Comparison of ENCODE assay signal across 1 cellular context in genomic region chr14:68577802-68578431, GRCh38.
TF ChIP-seq lines count a peak whose summit lies in the region.
"Not testable (repeated sequence)": the region's sequence is repeated elsewhere in the genome, so short reads cannot be mapped to it uniquely, and the experiment has no call there.

No MANE protein-coding gene starts in this region.

TF ChIP-seq in HepG2, 621 proteins besides CTCF, POLR2A, EP300 and RAD21 (continued from another document and continues in another):
- TF ChIP-seq HNF4G (IDR thresholded peaks at IDR 0.05; ENCODE audit: borderline replicate concordance, low read depth, low read length) (peak; percentile 18; the same call in 1 of the 2 replicates), LCORL (CRISPR knock-in tag; IDR thresholded peaks at IDR 0.05) (peak; percentile 89), IKZF5 (CRISPR knock-in tag; IDR thresholded peaks at IDR 0.05) (peak; percentile 79; the same call in 1 of the 2 replicates), ZNF646 (CRISPR knock-in tag; IDR thresholded peaks at IDR 0.05) (peak; percentile 76), POGZ (CRISPR knock-in tag; IDR thresholded peaks at IDR 0.05) (peak; percentile 86), RXRB (CRISPR knock-in tag; IDR thresholded peaks at IDR 0.05; ENCODE audit: borderline replicate concordance) (peak; percentile 78; the same call in 1 of the 2 replicates), ZMYM4 (CRISPR knock-in tag; IDR thresholded peaks at IDR 0.05) (peak; percentile 71), ZMAT3 (CRISPR knock-in tag; conservative IDR thresholded peaks at IDR 0.05) (0 out of 2 replicates have a peak, but pooled peaks have one; percentile 50), ZBTB38 (CRISPR knock-in tag; IDR thresholded peaks at IDR 0.05) (0 out of 2 replicates have a peak, but pooled peaks have one; percentile 31), HMG20A (CRISPR knock-in tag; IDR thresholded peaks at IDR 0.05; ENCODE audit: borderline replicate concordance) (peak; percentile 94), MAFF (IDR thresholded peaks at IDR 0.05; ENCODE audit: low read depth, low read length) (peak; percentile 56), FOXA1 (IDR thresholded peaks at IDR 0.05) (peak; percentile 70; the same call in 1 of the 2 replicates), FOXA1 (CRISPR knock-in tag; IDR thresholded peaks at IDR 0.05) (peak; percentile 97), TEAD3 (CRISPR knock-in tag; optimal IDR thresholded peaks at IDR 0.05; ENCODE audit: borderline replicate concordance) (peak; percentile 100), KAT8 (CRISPR knock-in tag; IDR thresholded peaks at IDR 0.05) (peak; percentile 65; the same call in 1 of the 2 replicates), KDM4B (CRISPR knock-in tag; IDR thresholded peaks at IDR 0.05) (peak; percentile 72; the same call in 1 of the 2 replicates), FOXO1 (CRISPR knock-in tag; IDR thresholded peaks at IDR 0.05) (peak; percentile 95), SIN3A (IDR thresholded peaks at IDR 0.05; ENCODE audit: borderline replicate concordance, low read depth, low read length) (peak; percentile 37; the same call in 1 of the 2 replicates), NFATC3 (CRISPR knock-in tag; IDR thresholded peaks at IDR 0.05) (0 out of 2 replicates have a peak, but pooled peaks have one; percentile 53), SP1 (CRISPR knock-in tag; IDR thresholded peaks at IDR 0.05) (peak; percentile 54), ZFP82 (CRISPR knock-in tag; IDR thresholded peaks at IDR 0.05; ENCODE audit: borderline replicate concordance) (0 out of 2 replicates have a peak, but pooled peaks have one; percentile 46), ZNF614 (CRISPR knock-in tag; IDR thresholded peaks at IDR 0.05; ENCODE audit: borderline replicate concordance) (peak; percentile 93), ATF7 (IDR thresholded peaks at IDR 0.05) (peak; percentile 72), ATF7 (CRISPR knock-in tag; IDR thresholded peaks at IDR 0.05) (peak; percentile 34; the same call in 1 of the 2 replicates), ZNF615 (CRISPR knock-in tag; IDR thresholded peaks at IDR 0.05; ENCODE audit: borderline replicate concordance) (0 out of 2 replicates have a peak, but pooled peaks have one; percentile 62), ERF (CRISPR knock-in tag; IDR thresholded peaks at IDR 0.05) (peak; percentile 76), ZKSCAN8 (CRISPR knock-in tag; IDR thresholded peaks at IDR 0.05; ENCODE audit: borderline replicate concordance) (peak; percentile 87; the same call in 1 of the 2 replicates), TAF1 (CRISPR knock-in tag; IDR thresholded peaks at IDR 0.05) (peak; percentile 25; the same call in 1 of the 2 replicates), ARID4A (CRISPR knock-in tag; IDR thresholded peaks at IDR 0.05; ENCODE audit: borderline replicate concordance) (peak; percentile 43; the same call in 1 of the 2 replicates), HDAC2 (CRISPR knock-in tag; IDR thresholded peaks at IDR 0.05) (peak; percentile 94), ELF3 (CRISPR knock-in tag; IDR thresholded peaks at IDR 0.05) (peak; percentile 91), CHD4 (IDR thresholded peaks at IDR 0.05; ENCODE audit: borderline replicate concordance, low read length) (peak; percentile 90; the same call in 1 of the 2 replicates), SMAD3 (CRISPR knock-in tag; IDR thresholded peaks at IDR 0.05) (peak; percentile 74; the same call in 1 of the 2 replicates), BCL3 (CRISPR knock-in tag; IDR thresholded peaks at IDR 0.05) (0 out of 2 replicates have a peak, but pooled peaks have one; percentile 37), MAZ (CRISPR knock-in tag; IDR thresholded peaks at IDR 0.05; ENCODE audit: low read depth) (peak; percentile 42; the same call in 1 of the 2 replicates), ZNF317 (CRISPR knock-in tag; IDR thresholded peaks at IDR 0.05) (peak; percentile 56; the same call in 1 of the 2 replicates), FOXP4 (CRISPR knock-in tag; IDR thresholded peaks at IDR 0.05) (peak; percentile 82), HNF1B (CRISPR knock-in tag; IDR thresholded peaks at IDR 0.05) (peak; percentile 93), FOXP1 (IDR thresholded peaks at IDR 0.05) (peak; percentile 95), FOXP1 (CRISPR knock-in tag; IDR thresholded peaks at IDR 0.05) (peak; percentile 92), TFAP4 (IDR thresholded peaks at IDR 0.05; ENCODE audit: borderline replicate concordance, low read depth) (peak; percentile 39; the same call in 1 of the 2 replicates), ATF4 (CRISPR knock-in tag; IDR thresholded peaks at IDR 0.05) (peak in 1 of 2 experiments; percentile 95; a peak in 2 of 4 replicates), MIER3 (CRISPR knock-in tag; IDR thresholded peaks at IDR 0.05; ENCODE audit: borderline replicate concordance) (peak; percentile 81; the same call in 1 of the 2 replicates)
- not testable (repeated sequence) for TF ChIP-seq HNF4G (CRISPR knock-in tag; IDR thresholded peaks at IDR 0.05; ENCODE audit: borderline replicate concordance, low read depth); LCORL (IDR thresholded peaks at IDR 0.05); SP1 (IDR thresholded peaks at IDR 0.05); MAZ (IDR thresholded peaks at IDR 0.05; ENCODE audit: borderline replicate concordance, low read depth, low read length)
